1 cellular context compared by ENCODE assay signal in the genomic region with DNA sequence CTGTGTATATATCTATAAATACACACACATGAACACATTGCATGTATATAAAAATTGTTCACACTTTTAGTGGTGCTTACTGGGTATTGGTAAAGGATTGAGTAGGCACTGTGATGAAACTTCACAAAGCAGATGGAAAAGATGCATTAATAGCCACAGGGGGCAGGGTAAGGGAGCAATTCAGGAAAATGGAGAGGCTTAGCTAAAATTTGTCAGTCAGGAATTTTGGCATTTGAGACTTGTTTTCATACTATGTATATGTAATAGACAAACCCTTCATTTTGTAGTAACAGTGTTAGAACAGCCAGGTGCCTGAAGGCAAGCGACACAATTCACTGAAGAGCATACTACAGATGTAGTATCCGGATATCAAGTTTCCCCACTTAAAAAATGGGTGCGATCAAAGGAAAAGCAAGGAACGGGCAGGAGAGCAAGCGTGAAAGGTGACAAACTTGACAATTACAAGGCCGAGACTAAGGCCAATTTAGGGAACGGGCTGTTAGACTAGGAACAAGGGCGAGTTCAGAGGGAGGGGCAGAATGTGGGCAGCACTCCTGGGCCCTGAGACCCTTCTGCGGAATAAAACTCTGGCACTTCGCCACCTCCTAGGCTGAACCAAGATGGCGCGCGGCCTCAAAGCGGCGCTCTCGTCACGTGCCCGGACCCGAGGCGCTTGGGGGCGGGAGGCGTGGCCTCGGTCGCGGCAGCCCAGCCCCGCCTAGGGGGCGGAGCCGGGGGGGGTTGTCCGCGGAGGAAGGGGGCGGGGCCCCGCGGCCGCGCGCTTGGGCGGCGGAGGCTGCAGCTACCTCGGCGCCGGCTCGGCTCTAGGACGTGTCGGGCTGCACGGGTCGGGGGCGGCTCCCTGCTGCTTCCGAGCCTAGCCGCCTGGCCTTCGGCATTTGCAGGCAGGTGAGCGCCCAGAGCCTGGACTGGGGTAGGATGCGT.
TF ChIP-seq lines count a peak whose summit lies in the region.

Gene PPFIA4, plus strand, starts transcription at position 771 of the 945 bp plus-strand sequence. CDS start 12,518 bp downstream, outside the sequence.

TF ChIP-seq in WTC11, 78 proteins besides CTCF, POLR2A, EP300 and RAD21 (continued from another document):
- TF ChIP-seq, protein P1, sequence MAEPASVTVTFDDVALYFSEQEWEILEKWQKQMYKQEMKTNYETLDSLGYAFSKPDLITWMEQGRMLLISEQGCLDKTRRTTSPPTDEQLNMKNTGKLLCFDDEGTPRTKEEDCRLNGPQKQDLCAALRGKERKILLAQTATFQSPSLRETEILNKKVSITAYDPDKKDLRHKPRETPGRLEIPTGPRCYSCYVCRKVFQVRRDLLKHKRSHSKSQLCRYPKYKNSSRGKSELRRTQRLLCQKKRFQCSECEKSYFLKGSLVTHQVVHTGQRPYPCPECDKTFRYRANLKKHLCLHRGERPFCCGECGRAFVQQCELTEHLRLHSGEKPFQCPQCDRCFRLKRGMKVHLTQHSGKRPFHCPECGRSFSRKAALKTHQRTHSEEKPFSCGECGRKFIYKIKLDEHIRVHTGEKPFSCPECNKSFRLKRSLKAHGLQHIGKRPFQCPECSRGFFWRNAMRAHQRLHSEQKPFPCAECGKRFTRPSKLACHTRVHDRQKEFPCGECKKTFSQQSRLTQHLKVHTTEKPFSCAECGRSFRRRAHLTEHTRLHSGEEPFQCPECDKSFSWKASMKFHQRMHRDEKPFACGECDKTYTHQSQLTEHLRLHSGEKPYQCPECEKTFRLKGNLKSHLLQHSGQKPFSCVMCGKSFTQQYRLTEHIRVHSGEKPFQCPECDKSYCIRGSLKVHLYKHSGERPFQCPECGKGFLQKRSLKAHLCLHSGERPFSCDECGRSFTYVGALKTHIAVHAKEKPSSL (CRISPR knock-in tag; conservative IDR thresholded peaks at IDR 0.05) = no peak
- TF ChIP-seq, protein P2, sequence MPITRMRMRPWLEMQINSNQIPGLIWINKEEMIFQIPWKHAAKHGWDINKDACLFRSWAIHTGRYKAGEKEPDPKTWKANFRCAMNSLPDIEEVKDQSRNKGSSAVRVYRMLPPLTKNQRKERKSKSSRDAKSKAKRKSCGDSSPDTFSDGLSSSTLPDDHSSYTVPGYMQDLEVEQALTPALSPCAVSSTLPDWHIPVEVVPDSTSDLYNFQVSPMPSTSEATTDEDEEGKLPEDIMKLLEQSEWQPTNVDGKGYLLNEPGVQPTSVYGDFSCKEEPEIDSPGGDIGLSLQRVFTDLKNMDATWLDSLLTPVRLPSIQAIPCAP (CRISPR knock-in tag; IDR thresholded peaks at IDR 0.05) = peak; percentile 95
- TF ChIP-seq, protein P3, sequence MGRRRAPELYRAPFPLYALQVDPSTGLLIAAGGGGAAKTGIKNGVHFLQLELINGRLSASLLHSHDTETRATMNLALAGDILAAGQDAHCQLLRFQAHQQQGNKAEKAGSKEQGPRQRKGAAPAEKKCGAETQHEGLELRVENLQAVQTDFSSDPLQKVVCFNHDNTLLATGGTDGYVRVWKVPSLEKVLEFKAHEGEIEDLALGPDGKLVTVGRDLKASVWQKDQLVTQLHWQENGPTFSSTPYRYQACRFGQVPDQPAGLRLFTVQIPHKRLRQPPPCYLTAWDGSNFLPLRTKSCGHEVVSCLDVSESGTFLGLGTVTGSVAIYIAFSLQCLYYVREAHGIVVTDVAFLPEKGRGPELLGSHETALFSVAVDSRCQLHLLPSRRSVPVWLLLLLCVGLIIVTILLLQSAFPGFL (CRISPR knock-in tag; IDR thresholded peaks at IDR 0.05; ENCODE audit: borderline replicate concordance) = no peak
- no peak for TF ChIP-seq STAT6 (CRISPR knock-in tag; conservative IDR thresholded peaks at IDR 0.05; ENCODE audit: low read depth)
- TF ChIP-seq SP1 (CRISPR knock-in tag; conservative IDR thresholded peaks at IDR 0.05) = peak; percentile 99
- no peak for TF ChIP-seq NR3C1 (CRISPR knock-in tag; conservative IDR thresholded peaks at IDR 0.05; ENCODE audit: low read depth)
- TF ChIP-seq FOXK1 (CRISPR knock-in tag; IDR thresholded peaks at IDR 0.05) = peak; percentile 86; the same call in 1 of the 2 replicates
- TF ChIP-seq IRF2 (CRISPR knock-in tag; IDR thresholded peaks at IDR 0.05; ENCODE audit: borderline replicate concordance, low read depth) = no peak
- no peak for TF ChIP-seq SMAD4 (CRISPR knock-in tag; IDR thresholded peaks at IDR 0.05)
- TF ChIP-seq, protein P4, sequence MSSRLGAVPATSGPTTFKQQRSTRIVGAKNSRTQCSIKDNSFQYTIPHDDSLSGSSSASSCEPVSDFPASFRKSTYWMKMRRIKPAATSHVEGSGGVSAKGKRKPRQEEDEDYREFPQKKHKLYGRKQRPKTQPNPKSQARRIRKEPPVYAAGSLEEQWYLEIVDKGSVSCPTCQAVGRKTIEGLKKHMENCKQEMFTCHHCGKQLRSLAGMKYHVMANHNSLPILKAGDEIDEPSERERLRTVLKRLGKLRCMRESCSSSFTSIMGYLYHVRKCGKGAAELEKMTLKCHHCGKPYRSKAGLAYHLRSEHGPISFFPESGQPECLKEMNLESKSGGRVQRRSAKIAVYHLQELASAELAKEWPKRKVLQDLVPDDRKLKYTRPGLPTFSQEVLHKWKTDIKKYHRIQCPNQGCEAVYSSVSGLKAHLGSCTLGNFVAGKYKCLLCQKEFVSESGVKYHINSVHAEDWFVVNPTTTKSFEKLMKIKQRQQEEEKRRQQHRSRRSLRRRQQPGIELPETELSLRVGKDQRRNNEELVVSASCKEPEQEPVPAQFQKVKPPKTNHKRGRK (CRISPR knock-in tag; IDR thresholded peaks at IDR 0.05; ENCODE audit: borderline replicate concordance) = no peak
- no peak for TF ChIP-seq JAZF1 (CRISPR knock-in tag; IDR thresholded peaks at IDR 0.05)
- TF ChIP-seq, protein P5, sequence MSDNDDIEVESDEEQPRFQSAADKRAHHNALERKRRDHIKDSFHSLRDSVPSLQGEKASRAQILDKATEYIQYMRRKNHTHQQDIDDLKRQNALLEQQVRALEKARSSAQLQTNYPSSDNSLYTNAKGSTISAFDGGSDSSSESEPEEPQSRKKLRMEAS (CRISPR knock-in tag; IDR thresholded peaks at IDR 0.05) = peak; percentile 99
